Comparison of ENCODE assay signal across 16 cellular contexts in genomic region chrY:8622156-8622555, GRCh38.
DNase-seq lines count a peak whose midpoint lies in the region; ATAC-seq, FAIRE-seq and TF ChIP-seq lines count a peak whose summit lies in the region.
"Had no signal": no experiment of that assay in that cellular context is flagged by ENCODE, and none has a peak within 500 bp of the region (broad histone marks: within the 10 kb centered on the region; RNA-seq: fewer than 3 reads in every experiment).

No MANE protein-coding gene starts in this region.

- ATAC-seq in GM19328 (IDR thresholded peaks at IDR 0.05; ENCODE audit: unreplicated experiment) (no peak), GM21723 (IDR thresholded peaks at IDR 0.05; ENCODE audit: unreplicated experiment) (no peak)

- DNase-seq in DMS79 (lab: John Stamatoyannopoulos, UW) (peak; percentile 22), LoVo (ENCODE audit: low spot score) (peak; percentile 33), epithelial cell of esophagus (ENCODE audit: low read depth) (peak; percentile 1), small intestine (peak; percentile 35), cerebellum (ENCODE audit: low spot score) (no peak)
- DNase-seq: DMS 273 treated with DMSO at 0.1 percent for 48 hours, KBM-7, NCI-H1436 treated with DMSO at 0.1 percent for 48 hours, NCI-H2029 treated with DMSO at 0.1 percent for 48 hours, NCI-H510A, NCI-H774 had no signal

- H3K9me3 ChIP-seq in small intestine (ENCODE audit: control insufficient read depth, low read depth), result no peaks in the 10 kb centered on the region
- H3K9me3 ChIP-seq: SJCRH30 had no signal

- no peak overlapping the region for H3K27ac ChIP-seq in small intestine (ENCODE audit: low read depth in 1 of 2, low read length in 1 of 2)
- H3K27ac ChIP-seq: RWPE1, SJCRH30 had no signal

- H3K36me3 ChIP-seq in small intestine (ENCODE audit: control insufficient read depth in 2 of 2, insufficient read depth in 2 of 2, low read length in 2 of 2), result no peaks in the 10 kb centered on the region
- H3K36me3 ChIP-seq: SJCRH30 had no signal

- H3K27me3 ChIP-seq in small intestine (ENCODE audit: control insufficient read depth in 2 of 2, insufficient read depth in 2 of 2, low read length in 2 of 2), result no peaks in the 10 kb centered on the region
- H3K27me3 ChIP-seq: SJCRH30 had no signal

- no peaks in the 10 kb centered on the region for H3K4me1 ChIP-seq in small intestine (ENCODE audit: control insufficient read depth in 2 of 2, insufficient read depth in 1 of 2, low read depth in 1 of 2, low read length in 1 of 2)
- H3K4me1 ChIP-seq: SJCRH30 had no signal

- no peak for TF ChIP-seq CTCF in epithelial cell of esophagus (IDR thresholded peaks at IDR 0.05; ENCODE audit: insufficient read depth, low read depth, low read length, missing control alignments)

- FAIRE-seq in small intestine (lab: Jason Lieb, UNC), result no peak
- FAIRE-seq: H1 had no signal

- WGBS in small intestine, 3 donors, result 6 to 26% methylated on average over 1 of the region's 1 CpG; no CpG with 5 or more reads in 1 of the 3 donors

- H3K4me3 ChIP-seq in epithelial cell of esophagus (ENCODE audit: low read length) (no peak overlapping the region), small intestine (ENCODE audit: low read depth in 1 of 2, low read length in 2 of 2) (no peak overlapping the region)
- H3K4me3 ChIP-seq: SJCRH30 had no signal
